1 cellular context compared by ENCODE assay signal in genomic region chr16:559411-560207, GRCh38.
TF ChIP-seq lines count a peak whose summit lies in the region.

No MANE protein-coding gene starts in this region.

TF ChIP-seq in HEK293, 187 proteins besides CTCF, POLR2A, EP300 and RAD21 (continued from another document):
- peak; percentile 69 for TF ChIP-seq PATZ1 (tag by site-specific recombination; IDR thresholded peaks at IDR 0.05)
- TF ChIP-seq GLIS1 (tag by site-specific recombination; IDR thresholded peaks at IDR 0.05) = peak; percentile 25; the same call in 1 of the 2 replicates
- TF ChIP-seq ZBTB26 (tag by site-specific recombination; optimal IDR thresholded peaks at IDR 0.05) = peak; percentile 16
- peak; percentile 64; the same call in 1 of the 2 replicates for TF ChIP-seq ZBTB20 (tag by site-specific recombination; IDR thresholded peaks at IDR 0.05)
- TF ChIP-seq ZNF600 (tag by site-specific recombination; IDR thresholded peaks at IDR 0.05) = peak; percentile 84
- peak; percentile 73 for TF ChIP-seq ZIC2 (tag by site-specific recombination; IDR thresholded peaks at IDR 0.05)
- no peak for TF ChIP-seq ZNF777 (tag by site-specific recombination; IDR thresholded peaks at IDR 0.05; ENCODE audit: borderline replicate concordance)
